8 cellular contexts compared by ENCODE assay signal in the genomic region with DNA sequence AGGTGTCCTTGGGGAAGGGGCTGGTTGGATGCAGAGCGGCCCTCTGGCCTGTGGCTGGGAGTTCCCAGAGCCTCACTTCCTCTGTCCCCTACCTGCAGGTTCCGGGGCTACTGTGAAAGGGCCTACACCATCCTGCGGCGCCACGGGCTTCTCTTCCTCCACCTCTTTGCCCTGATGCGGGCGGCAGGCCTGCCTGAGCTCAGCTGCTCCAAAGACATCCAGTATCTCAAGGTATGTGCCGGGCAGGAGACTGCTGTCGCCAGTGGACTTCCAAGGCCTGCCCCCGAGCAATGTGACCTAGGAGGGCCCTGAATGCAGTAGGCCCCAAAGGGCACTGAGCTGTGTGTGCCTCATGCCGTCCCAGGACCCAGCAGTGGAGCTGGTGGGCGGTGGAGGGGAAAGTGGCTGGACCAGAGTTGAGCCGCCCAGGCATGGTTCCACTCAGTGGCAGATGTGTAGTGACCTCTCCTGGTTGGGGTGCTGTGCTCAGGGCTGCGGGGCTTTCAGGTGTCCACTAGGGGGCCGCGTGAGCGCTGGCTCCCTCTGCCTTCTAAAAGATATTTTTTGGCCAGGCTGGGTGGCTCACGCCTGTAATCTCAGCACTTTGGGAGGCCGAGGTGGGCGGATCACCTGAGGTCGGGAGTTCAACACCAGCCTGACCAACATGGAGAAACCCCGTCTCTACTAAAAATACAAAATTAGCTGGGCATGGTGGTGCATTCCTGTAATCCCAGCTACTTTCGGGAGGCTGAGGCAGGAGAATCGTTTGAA.
DNase-seq lines count a peak whose midpoint lies in the region; ATAC-seq and TF ChIP-seq lines count a peak whose summit lies in the region.

No MANE protein-coding gene starts in this region.

- peaks cover 0 to 3% (median 0%) of the 10 kb centered on the region in 7 donors for H3K9me3 Mint-ChIP-seq in CD14-positive monocyte
- H3K9me3 Mint-ChIP-seq in chondrocyte (ENCODE audit: low read depth), result peaks cover 4% of the 10 kb centered on the region

- ATAC-seq in GM21723 (IDR thresholded peaks at IDR 0.05; ENCODE audit: unreplicated experiment), result peak; percentile 55
- ATAC-seq in lower lobe of right lung, result peak; percentile 77 to 82
- no peak for ATAC-seq in GM19395 (IDR thresholded peaks at IDR 0.05; ENCODE audit: unreplicated experiment)

- H3K4me1 Mint-ChIP-seq in CD14-positive monocyte (no peaks in the 10 kb centered on the region), chondrocyte (ENCODE audit: low read depth) (no peaks in the 10 kb centered on the region)

- H3K27me3 Mint-ChIP-seq in CD14-positive monocyte (ENCODE audit: low read depth in 3 of 3) (peaks cover 0 to 1% (median 0%) of the 10 kb centered on the region in 3 donors), chondrocyte (ENCODE audit: low read depth) (no peaks in the 10 kb centered on the region)

- H3K27me3 ChIP-seq in lower lobe of right lung (ENCODE audit: low read depth), result no peaks in the 10 kb centered on the region

- H3K4me3 Mint-ChIP-seq in CD14-positive monocyte (no peak overlapping the region), chondrocyte (ENCODE audit: unreplicated experiment) (no peak overlapping the region)

- peak; percentile 91 for TF ChIP-seq CTCF in CD14-positive monocyte (IDR thresholded peaks at IDR 0.05)
- TF ChIP-seq CTCF in chondrocyte (IDR thresholded peaks at IDR 0.05), result peak; percentile 85
- peak; percentile 87 for TF ChIP-seq CTCF in lower lobe of right lung (IDR thresholded peaks at IDR 0.05)

- no peaks in the 10 kb centered on the region for H3K4me1 ChIP-seq in lower lobe of right lung

- H3K27ac Mint-ChIP-seq in CD14-positive monocyte (peak overlapping the region in 3 of 7 donors; percentile 46 to 69 (median 60)), chondrocyte (ENCODE audit: unreplicated experiment) (no peak overlapping the region)

- no peak overlapping the region for H3K4me3 ChIP-seq in lower lobe of right lung

- intact Hi-C loops in CD14-positive monocyte (cut with micrococcal nuclease), result loop anchor here (5.0 to 10.0 kb wide), 2 partner anchors 140 to 142 kb away; no protein-coding TSS in a partner anchor
- intact Hi-C loops in lower lobe of right lung (cut with DNase I), result no loop called here

- no peak overlapping the region for H3K27ac ChIP-seq in lower lobe of right lung

- H3K36me3 ChIP-seq in lower lobe of right lung, result peaks cover 88% of the 10 kb centered on the region

- H3K36me3 Mint-ChIP-seq in CD14-positive monocyte, result peaks cover 75 to 90% of the 10 kb centered on the region in 2 donors
- H3K36me3 Mint-ChIP-seq in chondrocyte (ENCODE audit: low read depth), result peaks cover 19% of the 10 kb centered on the region

- H3K9me3 ChIP-seq in lower lobe of right lung, result peaks cover 8% of the 10 kb centered on the region

- no peak for DNase-seq in CD14-positive monocyte (ENCODE audit: low spot score)
- peak; percentile 59 for DNase-seq in NCI-H2196 (lab: John Stamatoyannopoulos, UW; ENCODE audit: unreplicated experiment)
- DNase-seq in activated CD4-positive, CD25-positive, alpha-beta regulatory T cell treated with anti-CD3 and anti-CD28 coated beads, Interleukin-2, amount 50 U/mL, for 72 hours, result peak; percentile 75
- no peak for DNase-seq in chondrocyte (ENCODE audit: low spot score)
- DNase-seq in lower lobe of right lung, result peak; percentile 80
- DNase-seq in stimulated activated naive CD4-positive, alpha-beta T cell treated with Interleukin-2 at 50 U/mL for 16 hours (lab: John Stamatoyannopoulos, UW), result peak; percentile 67

Comparison
In these comparisons a context has a peak if more than half of its experiments do, and no peak if none do; other contexts are left out.
1. DNase-seq: peak in NCI-H2196 (single experiment), activated CD4-positive, CD25-positive, alpha-beta regulatory T cell treated with anti-CD3 and anti-CD28 coated beads, Interleukin-2, amount 50 U/mL, for 72 hours (single experiment), lower lobe of right lung (single experiment) and stimulated activated naive CD4-positive, alpha-beta T cell treated with Interleukin-2 at 50 U/mL for 16 hours (single experiment); none in CD14-positive monocyte (single experiment) and chondrocyte (single experiment).
2. Peak in every context shown above with its lines, with median percentiles within 50 percentile points of each other: CTCF ChIP-seq.